ENCODE assay signal across 25 cellular contexts in the genomic region with DNA sequence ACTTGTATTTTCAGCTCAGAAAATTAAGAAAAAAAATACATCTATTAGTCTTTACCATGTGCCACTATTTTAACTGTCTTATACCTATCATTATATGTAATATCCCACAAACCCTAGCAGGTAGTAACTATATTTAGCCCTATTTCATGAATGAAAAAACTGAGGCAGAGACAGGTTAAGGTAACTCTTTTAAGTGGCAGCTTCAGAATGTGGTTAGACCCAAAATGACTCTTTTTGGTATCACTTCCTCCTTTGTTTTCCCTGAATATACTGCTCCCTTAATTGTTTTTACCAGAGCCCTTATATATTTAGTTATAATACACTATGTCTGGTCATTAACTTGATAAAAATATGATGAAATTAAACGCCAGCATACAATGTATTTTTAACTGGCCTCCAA.
DNase-seq lines count a peak whose midpoint lies in the region; ATAC-seq, FAIRE-seq and TF ChIP-seq lines count a peak whose summit lies in the region.
"Had no signal": no experiment of that assay in that cellular context is flagged by ENCODE, and none has a peak within 500 bp of the region (broad histone marks: within the 10 kb centered on the region; RNA-seq: fewer than 3 reads in every experiment).

No MANE protein-coding gene starts in this region.

- FAIRE-seq in HepG2 (lab: Jason Lieb, UNC): no peak
- FAIRE-seq: kidney had no signal

- TF ChIP-seq POLR2A in HepG2 (IDR thresholded peaks at IDR 0.05; ENCODE audit: insufficient read depth in 1 of 2, low read depth in 2 of 2, low read length in 2 of 2): no peak

- CTCF ChIA-PET in HepG2 (lab: Yijun Ruan, JAX; ENCODE audit: low intra/inter-chr PET ratio, low total read pairs): no interaction called here

- TF ChIP-seq RAD21 in HepG2 (CRISPR knock-in tag; IDR thresholded peaks at IDR 0.05): no peak

- in situ Hi-C loops in HepG2 (cut with HindIII; ENCODE audit: extremely low pct_ligation_motif_present, low pct_unique_long_range_greater_than_20kb): no loop called here

- POLR2A ChIA-PET in HepG2 (lab: Yijun Ruan, JAX): no interaction called here

- H3K4me1 ChIP-seq in OCI-LY3 (ENCODE audit: low read length): peaks cover 17% of the 10 kb centered on the region
- H3K4me1 ChIP-seq in heart right ventricle: no peaks in the 10 kb centered on the region
- H3K4me1 ChIP-seq in HepG2 (ENCODE audit: insufficient read depth, low read length): no peaks in the 10 kb centered on the region
- H3K4me1 ChIP-seq: body of pancreas, SJSA1, upper lobe of right lung had no signal

- DNase-seq in NCI-H446 (lab: John Stamatoyannopoulos, UW) (no peak), heart right ventricle (no peak), medulla oblongata (ENCODE audit: extremely low spot score) (no peak), HepG2 (ENCODE audit: low spot score) (no peak)
- DNase-seq: activated CD4-positive, CD25-positive, alpha-beta regulatory T cell treated with anti-CD3 and anti-CD28 coated beads, Interleukin-2, amount 50 U/mL, for 72 hours; activated naive CD8-positive, alpha-beta T cell treated with anti-CD3 and anti-CD28 coated beads, Interleukin-2, amount 10 ng/mL, durations not matched to agents 7 days and 5 days; body of pancreas; CD4-positive, CD25-positive, alpha-beta regulatory T cell; cortex of kidney; DMS53; hypothalamus; kidney; mammary epithelial cell; naive thymus-derived CD8-positive, alpha-beta T cell; NCI-H2029; NCI-H524 treated with DMSO at 0.1 percent for 48 hours; PC-9; stimulated activated CD4-positive, alpha-beta T cell treated with anti-CD3 and anti-CD28 coated beads, Interleukin-2, amount 100 ng/mL, for 24 hours; upper lobe of right lung had no signal

- TF ChIP-seq EP300 in HepG2 (IDR thresholded peaks at IDR 0.05; ENCODE audit: low read depth in 2 of 2, low read length in 2 of 2) (no peak), HepG2 (CRISPR knock-in tag; IDR thresholded peaks at IDR 0.05; ENCODE audit: borderline replicate concordance) (no peak)

- ATAC-seq in GM18870 (IDR thresholded peaks at IDR 0.05; ENCODE audit: unreplicated experiment) (peak; percentile 84), HG02588 (IDR thresholded peaks at IDR 0.05; ENCODE audit: unreplicated experiment) (peak; percentile 60), HG03159 (IDR thresholded peaks at IDR 0.05; ENCODE audit: unreplicated experiment) (peak; percentile 70), heart right ventricle (no peak), HepG2 (no peak)
- ATAC-seq: activated T-helper 17 cell treated with anti-CD3 and anti-CD28 coated beads, Interleukin-2, amount 50 U/mL, for 72 hours; body of pancreas; naive thymus-derived CD8-positive, alpha-beta T cell; upper lobe of right lung had no signal

- H3K79me2 ChIP-seq in OCI-LY3 (ENCODE audit: low read length) (no peaks in the 10 kb centered on the region), HepG2 (ENCODE audit: insufficient read depth, low read length) (no peaks in the 10 kb centered on the region)

- no peak for TF ChIP-seq CTCF in OCI-LY3 (IDR thresholded peaks at IDR 0.05; ENCODE audit: low read depth, low read length)
- TF ChIP-seq CTCF in heart right ventricle (IDR thresholded peaks at IDR 0.05): no peak
- TF ChIP-seq CTCF in HepG2 (CRISPR knock-in tag; IDR thresholded peaks at IDR 0.05): no peak

- 69 to 76% methylated on average over 1 of the region's 1 CpG for WGBS in heart right ventricle, 2 donors
- 0% methylated on average over 1 of the region's 1 CpG for WGBS in HepG2 (ENCODE audit: low lambda C conversion rate)

- H3K4me2 ChIP-seq in OCI-LY3 (ENCODE audit: low read length) (peak overlapping the region; percentile 43), HepG2 (ENCODE audit: low read depth, low read length) (no peak overlapping the region)
- H3K4me2 ChIP-seq: PC-9 had no signal

- no peak overlapping the region for H3K27ac ChIP-seq in OCI-LY3 (ENCODE audit: low read length)
- H3K27ac ChIP-seq in heart right ventricle: no peak overlapping the region
- H3K27ac ChIP-seq in HepG2 (ENCODE audit: extremely low read length, insufficient read depth, low read length): no peak overlapping the region
- H3K27ac ChIP-seq: body of pancreas, PC-9, SJSA1, upper lobe of right lung had no signal

- H3K9me3 ChIP-seq in OCI-LY3 (ENCODE audit: insufficient read depth, low read length): no peaks in the 10 kb centered on the region
- H3K9me3 ChIP-seq in heart right ventricle: no peaks in the 10 kb centered on the region
- no peaks in the 10 kb centered on the region for H3K9me3 ChIP-seq in HepG2 (ENCODE audit: low read length)
- H3K9me3 ChIP-seq: body of pancreas, SJSA1, upper lobe of right lung had no signal

- H3K27me3 ChIP-seq in OCI-LY3 (ENCODE audit: low read depth, low read length): 0 out of 2 replicates have a peak, but pooled peaks cover 3% of the 10 kb centered on the region
- H3K27me3 ChIP-seq in heart right ventricle: no peaks in the 10 kb centered on the region
- H3K27me3 ChIP-seq in HepG2 (ENCODE audit: control insufficient read depth in 1 of 2, insufficient read depth in 2 of 2, low read length in 2 of 2): no peaks in the 10 kb centered on the region
- H3K27me3 ChIP-seq: body of pancreas, SJSA1, upper lobe of right lung had no signal

- H3K9ac ChIP-seq in OCI-LY3 (ENCODE audit: low read length) (no peak overlapping the region), HepG2 (ENCODE audit: insufficient read depth, low read depth, low read length) (no peak overlapping the region)

- H2AFZ ChIP-seq in OCI-LY3 (ENCODE audit: low read depth, low read length): no peak overlapping the region
- no peak overlapping the region for H2AFZ ChIP-seq in HepG2 (ENCODE audit: low read length)
- H2AFZ ChIP-seq: PC-9 had no signal

- no peaks in the 10 kb centered on the region for H4K20me1 ChIP-seq in OCI-LY3 (ENCODE audit: insufficient read depth, low read length)
- H4K20me1 ChIP-seq in HepG2 (ENCODE audit: insufficient read depth, low read length): no peaks in the 10 kb centered on the region

- H3K36me3 ChIP-seq in OCI-LY3 (replicated peaks; ENCODE audit: low read depth, low read length) (no peaks in the 10 kb centered on the region), heart right ventricle (no peaks in the 10 kb centered on the region), HepG2 (replicated peaks in 1 of 2; ENCODE audit: control insufficient read depth in 1 of 2, insufficient read depth in 2 of 2, low read length in 2 of 2) (no peaks in the 10 kb centered on the region)
- H3K36me3 ChIP-seq: SJSA1, upper lobe of right lung had no signal

- no TSS peak for BruUV-seq in HepG2 (replicated peaks; lab: Mats Ljungman, UMichigan)

- intact Hi-C loops in heart right ventricle (cut with DNase I) (no loop called here), HepG2 (cut with micrococcal nuclease; ENCODE audit: unreplicated experiment) (no loop called here)

- H3K4me3 ChIP-seq in OCI-LY3 (ENCODE audit: low read length) (peak overlapping the region; percentile 10; the same call in 1 of the 2 replicates), heart right ventricle (no peak overlapping the region), HepG2 (replicated peaks in 1 of 3; ENCODE audit: insufficient read depth in 1 of 3, low read depth in 2 of 3, low read length in 3 of 3) (no peak overlapping the region)
- H3K4me3 ChIP-seq: body of pancreas, PC-9, SJSA1, upper lobe of right lung had no signal

TF ChIP-seq in HepG2, 621 proteins besides CTCF, POLR2A, EP300 and RAD21 (continues in another document):
- TF ChIP-seq REL (CRISPR knock-in tag; conservative IDR thresholded peaks at IDR 0.05) (no peak), TBX2 (CRISPR knock-in tag; IDR thresholded peaks at IDR 0.05; ENCODE audit: borderline replicate concordance) (no peak), NFRKB (IDR thresholded peaks at IDR 0.05) (no peak), ZNF432 (CRISPR knock-in tag; IDR thresholded peaks at IDR 0.05; ENCODE audit: borderline replicate concordance) (no peak), FOXK1 (CRISPR knock-in tag; IDR thresholded peaks at IDR 0.05; ENCODE audit: borderline replicate concordance, low read depth) (no peak), HOXA3 (CRISPR knock-in tag; IDR thresholded peaks at IDR 0.05) (no peak), ZNF614 (CRISPR knock-in tag; IDR thresholded peaks at IDR 0.05; ENCODE audit: borderline replicate concordance) (no peak), ZNF549 (CRISPR knock-in tag; IDR thresholded peaks at IDR 0.05) (no peak), SALL2 (CRISPR knock-in tag; IDR thresholded peaks at IDR 0.05) (no peak)
- TF ChIP-seq, protein P1, sequence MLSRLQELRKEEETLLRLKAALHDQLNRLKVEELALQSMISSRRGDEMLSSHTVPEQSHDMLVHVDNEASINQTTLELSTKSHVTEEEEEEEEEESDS (CRISPR knock-in tag; IDR thresholded peaks at IDR 0.05; ENCODE audit: borderline replicate concordance): no peak
- TF ChIP-seq, protein P2, sequence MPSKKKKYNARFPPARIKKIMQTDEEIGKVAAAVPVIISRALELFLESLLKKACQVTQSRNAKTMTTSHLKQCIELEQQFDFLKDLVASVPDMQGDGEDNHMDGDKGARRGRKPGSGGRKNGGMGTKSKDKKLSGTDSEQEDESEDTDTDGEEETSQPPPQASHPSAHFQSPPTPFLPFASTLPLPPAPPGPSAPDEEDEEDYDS (CRISPR knock-in tag; IDR thresholded peaks at IDR 0.05): no peak
- TF ChIP-seq, protein P3, sequence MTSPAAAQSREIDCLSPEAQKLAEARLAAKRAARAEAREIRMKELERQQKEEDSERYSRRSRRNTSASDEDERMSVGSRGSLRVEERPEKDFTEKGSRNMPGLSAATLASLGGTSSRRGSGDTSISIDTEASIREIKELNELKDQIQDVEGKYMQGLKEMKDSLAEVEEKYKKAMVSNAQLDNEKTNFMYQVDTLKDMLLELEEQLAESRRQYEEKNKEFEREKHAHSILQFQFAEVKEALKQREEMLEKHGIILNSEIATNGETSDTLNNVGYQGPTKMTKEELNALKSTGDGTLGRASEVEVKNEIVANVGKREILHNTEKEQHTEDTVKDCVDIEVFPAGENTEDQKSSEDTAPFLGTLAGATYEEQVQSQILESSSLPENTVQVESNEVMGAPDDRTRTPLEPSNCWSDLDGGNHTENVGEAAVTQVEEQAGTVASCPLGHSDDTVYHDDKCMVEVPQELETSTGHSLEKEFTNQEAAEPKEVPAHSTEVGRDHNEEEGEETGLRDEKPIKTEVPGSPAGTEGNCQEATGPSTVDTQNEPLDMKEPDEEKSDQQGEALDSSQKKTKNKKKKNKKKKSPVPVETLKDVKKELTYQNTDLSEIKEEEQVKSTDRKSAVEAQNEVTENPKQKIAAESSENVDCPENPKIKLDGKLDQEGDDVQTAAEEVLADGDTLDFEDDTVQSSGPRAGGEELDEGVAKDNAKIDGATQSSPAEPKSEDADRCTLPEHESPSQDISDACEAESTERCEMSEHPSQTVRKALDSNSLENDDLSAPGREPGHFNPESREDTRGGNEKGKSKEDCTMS (CRISPR knock-in tag; conservative IDR thresholded peaks at IDR 0.05): no peak
- TF ChIP-seq, protein P4, sequence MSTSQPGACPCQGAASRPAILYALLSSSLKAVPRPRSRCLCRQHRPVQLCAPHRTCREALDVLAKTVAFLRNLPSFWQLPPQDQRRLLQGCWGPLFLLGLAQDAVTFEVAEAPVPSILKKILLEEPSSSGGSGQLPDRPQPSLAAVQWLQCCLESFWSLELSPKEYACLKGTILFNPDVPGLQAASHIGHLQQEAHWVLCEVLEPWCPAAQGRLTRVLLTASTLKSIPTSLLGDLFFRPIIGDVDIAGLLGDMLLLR (CRISPR knock-in tag; IDR thresholded peaks at IDR 0.05): no peak

Comparison
In these comparisons a context has a peak if more than half of its experiments do, and no peak if none do; other contexts are left out.
1. ATAC-seq: peak in GM18870 (single experiment), HG02588 (single experiment) and HG03159 (single experiment); none in heart right ventricle (0 of 8) and HepG2 (single experiment).